ENCODE assay signal across 21 cellular contexts in the genomic region with DNA sequence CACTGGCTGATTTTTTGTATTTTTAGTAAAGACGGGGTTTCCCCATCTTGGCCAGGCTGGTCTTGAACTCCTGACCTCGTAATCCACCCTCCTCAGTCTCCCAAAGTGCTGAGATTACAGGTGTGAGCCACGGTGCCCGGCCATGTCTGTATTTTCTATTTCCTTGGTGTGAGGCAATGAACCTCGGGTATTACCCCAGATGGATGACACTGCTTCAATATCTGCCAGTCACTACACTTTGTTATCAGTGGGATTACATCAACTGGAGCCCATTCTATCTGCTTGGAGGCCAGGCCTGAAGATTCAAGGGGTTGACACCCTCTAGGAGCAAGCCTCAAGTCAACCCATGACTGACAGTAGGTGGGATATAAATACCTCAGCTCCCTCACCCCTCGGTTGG. TPM values are rescaled to one million over a fixed set of nuclear protein-coding genes. Genes with fewer than 3 reads are reported as not detected.
"Had no signal": no experiment of that assay in that cellular context is flagged by ENCODE, and none has a peak within 500 bp of the region (broad histone marks: within the 10 kb centered on the region; RNA-seq: fewer than 3 reads in every experiment).

No MANE protein-coding gene starts in this region.

- H3K4me1 Mint-ChIP-seq: nephron progenitor cell had no signal

- ATAC-seq: naive thymus-derived CD4-positive, alpha-beta T cell had no signal

- H3K4me3 Mint-ChIP-seq: nephron progenitor cell had no signal

- H3K9me3 ChIP-seq: sigmoid colon, suprapubic skin, thyroid gland, uterus had no signal

- H3K27ac ChIP-seq: coronary artery, dorsolateral prefrontal cortex, hepatocyte, right atrium auricular region, sigmoid colon, skin epidermis, suprapubic skin, thyroid gland, uterus had no signal

- H3K4me1 ChIP-seq: right atrium auricular region, sigmoid colon, suprapubic skin, thyroid gland, upper lobe of left lung, uterus had no signal

- H3K36me3 ChIP-seq: right atrium auricular region, sigmoid colon, suprapubic skin, thyroid gland, upper lobe of left lung, uterus had no signal

- H3K4me3 ChIP-seq: coronary artery, dorsolateral prefrontal cortex, hepatocyte, right atrium auricular region, sigmoid colon, skin epidermis, suprapubic skin, thyroid gland, upper lobe of left lung, uterus had no signal

- H3K27ac Mint-ChIP-seq: nephron progenitor cell had no signal

- H3K27me3 ChIP-seq: hepatocyte, right atrium auricular region, thyroid gland, upper lobe of left lung, uterus had no signal

- DNase-seq: dorsolateral prefrontal cortex; effector CD8-positive, alpha-beta T cell; foreskin melanocyte; head of caudate nucleus; kidney glomerular epithelial cell; mesendoderm; naive thymus-derived CD4-positive, alpha-beta T cell; nephron progenitor cell; sigmoid colon; stimulated activated CD4-positive, alpha-beta T cell treated with anti-CD3 and anti-CD28 coated beads, Interleukin-12 subunit alpha, Interleukin-12 subunit beta, amount 100 ng/mL, for 4 hours; stimulated activated naive CD4-positive, alpha-beta T cell; thyroid gland; upper lobe of left lung; uterus had no signal

RNA-seq across cellular contexts. Expression of a gene that starts 1.1 kb away (rescaled TPM):
- total RNA-seq: hepatocyte, lung microvascular endothelial cell, osteoblast, right atrium auricular region, suprapubic skin, thyroid gland had no signal
- polyA plus RNA-seq: hepatocyte had no signal
